9 cellular contexts compared by ENCODE assay signal in genomic region chr6:148509152-148509571, GRCh38.
DNase-seq lines count a peak whose midpoint lies in the region; ATAC-seq and TF ChIP-seq lines count a peak whose summit lies in the region.
"Had no signal": no experiment of that assay in that cellular context is flagged by ENCODE, and none has a peak within 500 bp of the region (broad histone marks: within the 10 kb centered on the region; RNA-seq: fewer than 3 reads in every experiment).

No MANE protein-coding gene starts in this region.

- no peak for ATAC-seq in mucosa of descending colon

- CTCF ChIA-PET in OCI-LY7 (lab: Charles Lee; ENCODE audit: unreplicated experiment), result no interaction called here

- peaks cover 4% of the 10 kb centered on the region for H3K27me3 Mint-ChIP-seq in HFFc6 (ENCODE audit: insufficient read depth)
- H3K27me3 Mint-ChIP-seq in brain, result peaks cover 4% of the 10 kb centered on the region

- peak overlapping the region; percentile 98 for H3K4me3 Mint-ChIP-seq in HFFc6
- peak overlapping the region; percentile 79 to 88 (median 82) for H3K4me3 Mint-ChIP-seq in brain

- H3K9me3 Mint-ChIP-seq in HFFc6, result no peaks in the 10 kb centered on the region
- no peaks in the 10 kb centered on the region for H3K9me3 Mint-ChIP-seq in brain

- H4K20me1 ChIP-seq in OCI-LY7 (ENCODE audit: insufficient read depth, low read length), result no peaks in the 10 kb centered on the region

- no peak for TF ChIP-seq POLR2A in lower leg skin (IDR thresholded peaks at IDR 0.05)

- H3K4me2 ChIP-seq in OCI-LY7 (ENCODE audit: low read length), result no peak overlapping the region

- H3K27ac ChIP-seq in OCI-LY7 (ENCODE audit: low read depth, low read length, poor library complexity, severe bottlenecking), result no peak overlapping the region

- H2AFZ ChIP-seq in OCI-LY7 (ENCODE audit: low read length), result no peak overlapping the region

- H3K36me3 ChIP-seq in OCI-LY7 (ENCODE audit: insufficient read depth, low read length) (no peaks in the 10 kb centered on the region), mucosa of descending colon (ENCODE audit: low read depth) (no peaks in the 10 kb centered on the region)

- H3K27ac Mint-ChIP-seq in HFFc6, result peak overlapping the region; percentile 98
- peak overlapping the region; percentile 36 to 97 (median 90) for H3K27ac Mint-ChIP-seq in brain

- TF ChIP-seq CTCF in HFFc6 (IDR thresholded peaks at IDR 0.05) (no peak), brain (conservative IDR thresholded peaks at IDR 0.05) (no peak), lower leg skin (IDR thresholded peaks at IDR 0.05) (no peak), OCI-LY7 (conservative IDR thresholded peaks at IDR 0.05; ENCODE audit: low read length) (no peak), mucosa of descending colon (IDR thresholded peaks at IDR 0.05) (no peak)

- DNase-seq in HFFc6 (peak; percentile 60), lower leg skin (ENCODE audit: low spot score in 2 of 2) (no peak), superior temporal gyrus (ENCODE audit: extremely low spot score) (peak; percentile 82), AML-193 (lab: John Stamatoyannopoulos, UW) (no peak), OCI-LY7 (ENCODE audit: low spot score) (no peak), mucosa of descending colon (no peak), OCI-M2 (lab: John Stamatoyannopoulos, UW; ENCODE audit: unreplicated experiment) (no peak)
- DNase-seq: NCI-H2107 had no signal

- H3K4me1 Mint-ChIP-seq in HFFc6 (ENCODE audit: low read depth) (peaks cover 61% of the 10 kb centered on the region), brain (peaks cover 59% of the 10 kb centered on the region)

- no peaks in the 10 kb centered on the region for H3K9me2 ChIP-seq in OCI-LY7 (ENCODE audit: insufficient read depth, low read length)

- POLR2A ChIA-PET in OCI-LY7 (lab: Charles Lee), result interaction anchor here (0.6 kb wide), 2 partner anchors 142 to 520 kb away, joined by 3 to 5 read pairs; no protein-coding TSS in a partner anchor

- intact Hi-C loops in lower leg skin (cut with DNase I; ENCODE audit: low total_unique reads), result no loop called here
- intact Hi-C loops in OCI-LY7 (cut with micrococcal nuclease; ENCODE audit: unreplicated experiment), result no loop called here
- intact Hi-C loops in mucosa of descending colon (cut with DNase I, micrococcal nuclease), result no loop called here

- no peaks in the 10 kb centered on the region for H3K79me2 ChIP-seq in OCI-LY7 (ENCODE audit: insufficient read depth, low read depth, low read length)

- H3K36me3 Mint-ChIP-seq in HFFc6 (ENCODE audit: low read depth), result peaks cover 32% of the 10 kb centered on the region
- no peaks in the 10 kb centered on the region for H3K36me3 Mint-ChIP-seq in brain

- no TSS peak for BruUV-seq in OCI-LY7 (replicated peaks; lab: Mats Ljungman, UMichigan)

- 50 to 53% methylated on average over 11 of the region's 11 CpGs for WGBS in lower leg skin, 2 donors

- H3K4me3 ChIP-seq in lower leg skin (ENCODE audit: low read depth, poor library complexity, severe bottlenecking) (peak overlapping the region; percentile 32), OCI-LY7 (ENCODE audit: low read depth, low read length, poor library complexity, severe bottlenecking) (no peak overlapping the region), mucosa of descending colon (no peak overlapping the region)

- no peaks in the 10 kb centered on the region for H3K4me1 ChIP-seq in OCI-LY7 (ENCODE audit: insufficient read depth, low read length, poor library complexity, severe bottlenecking)
- no peaks in the 10 kb centered on the region for H3K4me1 ChIP-seq in mucosa of descending colon (ENCODE audit: low read depth)

- no peaks in the 10 kb centered on the region for H3K9me3 ChIP-seq in OCI-LY7 (ENCODE audit: low read length)
- no peaks in the 10 kb centered on the region for H3K9me3 ChIP-seq in mucosa of descending colon

Comparison
In these comparisons a context has a peak if more than half of its experiments do, and no peak if none do; other contexts are left out.
1. DNase-seq: peak in HFFc6 (single experiment) and superior temporal gyrus (single experiment); none in lower leg skin (0 of 2), AML-193 (0 of 2), OCI-LY7 (single experiment), mucosa of descending colon (0 of 3) and OCI-M2 (single experiment).